9 cellular contexts compared by ENCODE assay signal in genomic region chr18:42113529-42114191, GRCh38.
DNase-seq lines count a peak whose midpoint lies in the region; ATAC-seq and TF ChIP-seq lines count a peak whose summit lies in the region.
"Had no signal": no experiment of that assay in that cellular context is flagged by ENCODE, and none has a peak within 500 bp of the region (broad histone marks: within the 10 kb centered on the region; RNA-seq: fewer than 3 reads in every experiment).

No MANE protein-coding gene starts in this region.

- H4K20me1 ChIP-seq in neural progenitor cell (ENCODE audit: low read depth): no peaks in the 10 kb centered on the region

- H3K4me3 Mint-ChIP-seq in neural progenitor cell: no peak overlapping the region
- H3K4me3 Mint-ChIP-seq: activated T-cell treated with anti-CD3 and anti-CD28 coated beads, Interleukin-2, amount 50 U/mL, for 4 hours had no signal

- TF ChIP-seq CTCF in HL-60 (IDR thresholded peaks at IDR 0.05; ENCODE audit: insufficient read depth, low read length): no peak
- TF ChIP-seq CTCF in neural progenitor cell (IDR thresholded peaks at IDR 0.05): no peak
- no peak for TF ChIP-seq CTCF in testis (IDR thresholded peaks at IDR 0.05)

- peaks cover 20% of the 10 kb centered on the region for H3K4me1 Mint-ChIP-seq in neural progenitor cell

- H2AFZ ChIP-seq in neural progenitor cell (replicated peaks): peak overlapping the region; percentile 78

- peaks cover 2% of the 10 kb centered on the region for H3K36me3 Mint-ChIP-seq in neural progenitor cell

- H3K79me2 ChIP-seq in neural progenitor cell (ENCODE audit: low read depth): no peaks in the 10 kb centered on the region

- H3K4me3 ChIP-seq in HL-60 (replicated peaks; ENCODE audit: insufficient read depth, low read length) (no peak overlapping the region), neural progenitor cell (no peak overlapping the region), testis (no peak overlapping the region)

- no peak overlapping the region for H3K4me2 ChIP-seq in neural progenitor cell

- peak overlapping the region; percentile 73 for H3K27ac ChIP-seq in HL-60 (replicated peaks)
- no peak overlapping the region for H3K27ac ChIP-seq in neural progenitor cell
- peak overlapping the region in 1 of 2 donors; percentile 14 for H3K27ac ChIP-seq in testis

- WGBS in testis, 2 donors: 57 to 61% methylated on average over 5 of the region's 5 CpGs

- peak; percentile 48 for ATAC-seq in GM19452 (IDR thresholded peaks at IDR 0.05; ENCODE audit: unreplicated experiment)

- H3K9me3 ChIP-seq in neural progenitor cell (ENCODE audit: low read depth) (no peaks in the 10 kb centered on the region), testis (no peaks in the 10 kb centered on the region)

- H3K4me1 ChIP-seq in neural progenitor cell (peaks cover 2% of the 10 kb centered on the region), testis (peaks cover 4% of the 10 kb centered on the region)

- H3K9me3 Mint-ChIP-seq in neural progenitor cell: peaks cover 13% of the 10 kb centered on the region
- H3K9me3 Mint-ChIP-seq: activated T-cell treated with anti-CD3 and anti-CD28 coated beads, Interleukin-2, amount 50 U/mL, for 4 hours had no signal

- H3K36me3 ChIP-seq in neural progenitor cell: no peaks in the 10 kb centered on the region
- no peaks in the 10 kb centered on the region for H3K36me3 ChIP-seq in testis (ENCODE audit: low read depth, missing control alignments)

- H3F3A ChIP-seq in neural progenitor cell (ENCODE audit: low read depth): peaks cover under 1% of the 10 kb centered on the region

- no peaks in the 10 kb centered on the region for H3K27me3 ChIP-seq in HL-60 (ENCODE audit: insufficient read depth, poor library complexity, severe bottlenecking)
- H3K27me3 ChIP-seq in neural progenitor cell: no peaks in the 10 kb centered on the region
- H3K27me3 ChIP-seq in testis: no peaks in the 10 kb centered on the region

- no peak for TF ChIP-seq POLR2A in testis (IDR thresholded peaks at IDR 0.05)

- H3K27me3 Mint-ChIP-seq in neural progenitor cell (ENCODE audit: insufficient read depth, low read depth): peaks cover 11% of the 10 kb centered on the region

- H3K9ac ChIP-seq in neural progenitor cell: no peak overlapping the region

- no peak overlapping the region for H3K27ac Mint-ChIP-seq in neural progenitor cell

- peak; percentile 14 for DNase-seq in AG08395 (ENCODE audit: low spot score)
- peak; percentile 63 to 76 for DNase-seq in HL-60 (ENCODE audit: low read depth in 1 of 2, low spot score in 1 of 2)
- peak; percentile 90 for DNase-seq in amniotic epithelial cell (ENCODE audit: low read depth)
- DNase-seq in neural progenitor cell (ENCODE audit: low spot score): no peak
- no peak for DNase-seq in Ammon's horn (ENCODE audit: low spot score)
- DNase-seq in GOT3 (lab: John Stamatoyannopoulos, UW): no peak
- DNase-seq in testis: no peak

- intact Hi-C loops in testis (cut with DNase I; ENCODE audit: low total_unique reads): no loop called here

Comparison
In these comparisons a context has a peak if more than half of its experiments do, and no peak if none do; other contexts are left out.
1. DNase-seq: peak in AG08395 (single experiment), HL-60 (2 of 2) and amniotic epithelial cell (single experiment); none in neural progenitor cell (single experiment), Ammon's horn (single experiment), GOT3 (single experiment) and testis (single experiment).